22 cellular contexts compared by ENCODE assay signal in the genomic region with DNA sequence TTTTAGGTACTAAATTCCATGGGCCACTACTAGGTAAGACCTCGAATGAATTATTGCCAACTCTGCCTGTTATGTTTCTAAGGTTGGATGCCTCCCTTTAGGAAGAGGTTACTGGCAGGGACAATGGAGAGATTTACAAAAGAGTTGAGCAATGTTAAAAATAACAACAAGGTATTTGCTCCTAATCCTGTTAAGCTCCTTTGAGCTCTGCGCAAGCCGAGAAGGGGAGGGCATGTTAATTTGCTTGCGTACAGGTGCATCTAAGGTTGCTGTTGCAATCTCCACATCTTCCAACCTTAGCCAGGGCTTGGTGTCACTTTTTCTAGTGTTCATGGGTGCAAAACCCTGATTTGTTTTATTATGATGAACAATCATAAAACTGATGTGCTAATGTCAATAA.
DNase-seq lines count a peak whose midpoint lies in the region; ATAC-seq and TF ChIP-seq lines count a peak whose summit lies in the region.
"Had no signal": no experiment of that assay in that cellular context is flagged by ENCODE, and none has a peak within 500 bp of the region (broad histone marks: within the 10 kb centered on the region; RNA-seq: fewer than 3 reads in every experiment).

No MANE protein-coding gene starts in this region.

- no peak for TF ChIP-seq POLR2A in sigmoid colon (IDR thresholded peaks at IDR 0.05)

- H3K4me1 ChIP-seq in GM23338 (ENCODE audit: insufficient read depth) = peaks cover 11% of the 10 kb centered on the region
- H3K4me1 ChIP-seq in RWPE2 (ENCODE audit: insufficient read depth, poor library complexity, severe bottlenecking) = no peaks in the 10 kb centered on the region
- H3K4me1 ChIP-seq in muscle layer of colon (ENCODE audit: insufficient read depth, low read length) = peaks cover 55% of the 10 kb centered on the region
- H3K4me1 ChIP-seq in sigmoid colon = peaks cover 0 to 89% (median 55%) of the 10 kb centered on the region in 4 donors

- H3K4me1 Mint-ChIP-seq in GM23338 (peaks cover 29% of the 10 kb centered on the region), type B pancreatic cell (ENCODE audit: unreplicated experiment) (peaks cover 35% of the 10 kb centered on the region), endothelial cell (ENCODE audit: unreplicated experiment) (peaks cover 7% of the 10 kb centered on the region)

- no peak overlapping the region for H3K4me2 ChIP-seq in GM23338

- H3K9me2 ChIP-seq in GM23338 (ENCODE audit: insufficient read depth) = no peaks in the 10 kb centered on the region

- H2AFZ ChIP-seq in GM23338 = no peak overlapping the region

- H3K36me3 Mint-ChIP-seq in GM23338 (ENCODE audit: low read depth) (no peaks in the 10 kb centered on the region), type B pancreatic cell (no peaks in the 10 kb centered on the region), endothelial cell (ENCODE audit: low read depth, unreplicated experiment) (no peaks in the 10 kb centered on the region)
- H3K36me3 Mint-ChIP-seq: CD4-positive, CD25-positive, alpha-beta regulatory T cell had no signal

- no peak for DNase-seq in GM23338 (ENCODE audit: low spot score)
- no peak for DNase-seq in RWPE2 (ENCODE audit: low spot score)
- DNase-seq in sigmoid colon = no peak
- no peak for DNase-seq in GM10266 (ENCODE audit: extremely low spot score)
- DNase-seq in type B pancreatic cell (ENCODE audit: extremely low spot score, unreplicated experiment) = no peak
- no peak for DNase-seq in endothelial cell (ENCODE audit: low spot score)
- DNase-seq: CD4-positive, CD25-positive, alpha-beta regulatory T cell; KBM-7; NCI-H1105 treated with DMSO at 0.1 percent for 48 hours; NCI-H146; NCI-H1930; NCI-H2107; NCI-H524; NCI-H774; SHP77 treated with DMSO at 0.1 percent for 48 hours had no signal

- H3K27me3 ChIP-seq in GM23338 (ENCODE audit: insufficient read depth) = no peaks in the 10 kb centered on the region
- H3K27me3 ChIP-seq in RWPE2 (ENCODE audit: insufficient read depth, poor library complexity, severe bottlenecking) = no peaks in the 10 kb centered on the region
- H3K27me3 ChIP-seq in muscle layer of colon (ENCODE audit: control insufficient read depth in 1 of 2, insufficient read depth in 2 of 2, low read length in 2 of 2) = no peaks in the 10 kb centered on the region
- H3K27me3 ChIP-seq in sigmoid colon = no peaks in the 10 kb centered on the region
- H3K27me3 ChIP-seq: BLaER1 had no signal

- H3K27me3 Mint-ChIP-seq in GM23338 (ENCODE audit: insufficient read depth, low read depth, poor library complexity) (peaks cover 2% of the 10 kb centered on the region), type B pancreatic cell (no peaks in the 10 kb centered on the region), endothelial cell (ENCODE audit: unreplicated experiment) (no peaks in the 10 kb centered on the region)

- TF ChIP-seq CTCF in GM23338 (conservative IDR thresholded peaks at IDR 0.05; ENCODE audit: low read depth in 2 of 2) = no peak
- TF ChIP-seq CTCF in RWPE2 (IDR thresholded peaks at IDR 0.05; ENCODE audit: poor library complexity, severe bottlenecking) = no peak
- TF ChIP-seq CTCF in sigmoid colon (IDR thresholded peaks at IDR 0.05) = no peak
- TF ChIP-seq CTCF in GM10266 (IDR thresholded peaks at IDR 0.05; ENCODE audit: control insufficient read depth, insufficient read depth, low read depth, missing control alignments) = no peak
- no peak for TF ChIP-seq CTCF in type B pancreatic cell (conservative IDR thresholded peaks at IDR 0.05)
- TF ChIP-seq CTCF in endothelial cell (IDR thresholded peaks at IDR 0.05; ENCODE audit: unreplicated experiment) = no peak

- H3K36me3 ChIP-seq in GM23338 (ENCODE audit: insufficient read depth) = no peaks in the 10 kb centered on the region; the same call in 1 of the 2 replicates
- H3K36me3 ChIP-seq in RWPE2 (ENCODE audit: low read depth) = no peaks in the 10 kb centered on the region
- no peaks in the 10 kb centered on the region for H3K36me3 ChIP-seq in muscle layer of colon (ENCODE audit: insufficient read depth, low read length)
- H3K36me3 ChIP-seq in sigmoid colon = no peaks in the 10 kb centered on the region
- H3K36me3 ChIP-seq: BLaER1 had no signal

- H3K4me3 Mint-ChIP-seq in GM23338 (no peak overlapping the region), type B pancreatic cell (no peak overlapping the region), endothelial cell (ENCODE audit: unreplicated experiment) (no peak overlapping the region)
- H3K4me3 Mint-ChIP-seq: CD4-positive, CD25-positive, alpha-beta regulatory T cell had no signal

- no peak overlapping the region for H3K9ac ChIP-seq in muscle layer of colon (ENCODE audit: low read length)
- H3K9ac ChIP-seq: BLaER1 had no signal

- no peak overlapping the region for H3K27ac ChIP-seq in GM23338 (ENCODE audit: low read depth)
- H3K27ac ChIP-seq in RWPE2 (ENCODE audit: poor library complexity, severe bottlenecking) = no peak overlapping the region
- H3K27ac ChIP-seq in muscle layer of colon (ENCODE audit: low read depth, low read length) = peak overlapping the region; percentile 60
- peak overlapping the region; percentile 59 to 93 (median 88) for H3K27ac ChIP-seq in sigmoid colon
- H3K27ac ChIP-seq: BLaER1, RWPE1 had no signal

- no peaks in the 10 kb centered on the region for H3K79me2 ChIP-seq in GM23338 (replicated peaks; ENCODE audit: insufficient read depth)

- 84 to 95% methylated on average over 4 of the region's 4 CpGs for WGBS in sigmoid colon, 2 donors

- no peaks in the 10 kb centered on the region for H3F3A ChIP-seq in GM23338 (replicated peaks; ENCODE audit: low read depth)

- H3K9me3 ChIP-seq in RWPE2 (ENCODE audit: severe bottlenecking) = no peaks in the 10 kb centered on the region
- no peaks in the 10 kb centered on the region for H3K9me3 ChIP-seq in muscle layer of colon (ENCODE audit: low read length)
- H3K9me3 ChIP-seq in sigmoid colon = no peaks in the 10 kb centered on the region
- H3K9me3 ChIP-seq: BLaER1 had no signal

- ATAC-seq in GM23338 (peak; percentile 56; the same call in 2 of the 3 replicates), RWPE2 (ENCODE audit: low read depth) (peak; percentile 36; the same call in 2 of the 3 replicates), GM19324 (IDR thresholded peaks at IDR 0.05; ENCODE audit: low FRiP score, unreplicated experiment) (no peak)
- ATAC-seq: GM12878, HepG2, Panc1 had no signal

- TF ChIP-seq EP300 in sigmoid colon (IDR thresholded peaks at IDR 0.05) = no peak

- intact Hi-C loops in sigmoid colon (cut with DNase I) = no loop called here

- H3K27ac Mint-ChIP-seq in GM23338 (no peak overlapping the region), type B pancreatic cell (no peak overlapping the region), endothelial cell (ENCODE audit: unreplicated experiment) (no peak overlapping the region)
- H3K27ac Mint-ChIP-seq: CD4-positive, CD25-positive, alpha-beta regulatory T cell had no signal

- H3K4me3 ChIP-seq in GM23338 = no peak overlapping the region
- no peak overlapping the region for H3K4me3 ChIP-seq in RWPE2 (ENCODE audit: severe bottlenecking)
- H3K4me3 ChIP-seq in muscle layer of colon (ENCODE audit: low read depth in 1 of 2, low read length in 2 of 2) = no peak overlapping the region
- peak overlapping the region in 1 of 4 donors; percentile 39 for H3K4me3 ChIP-seq in sigmoid colon
- H3K4me3 ChIP-seq: BLaER1, GM12878 had no signal

- no peaks in the 10 kb centered on the region; the same call in 2 of the 3 replicates for H3K9me3 Mint-ChIP-seq in GM23338
- no peaks in the 10 kb centered on the region for H3K9me3 Mint-ChIP-seq in type B pancreatic cell
- no peaks in the 10 kb centered on the region for H3K9me3 Mint-ChIP-seq in endothelial cell (ENCODE audit: unreplicated experiment)

- no peaks in the 10 kb centered on the region for H4K20me1 ChIP-seq in GM23338 (replicated peaks; ENCODE audit: insufficient read depth)
- H4K20me1 ChIP-seq: BLaER1 had no signal

Comparison
In these comparisons a context has a peak if more than half of its experiments do, and no peak if none do; other contexts are left out.
1. H3K27ac ChIP-seq: peak in muscle layer of colon (single experiment) and sigmoid colon (4 of 4); none in GM23338 (single experiment) and RWPE2 (single experiment).